In the genomic region with DNA sequence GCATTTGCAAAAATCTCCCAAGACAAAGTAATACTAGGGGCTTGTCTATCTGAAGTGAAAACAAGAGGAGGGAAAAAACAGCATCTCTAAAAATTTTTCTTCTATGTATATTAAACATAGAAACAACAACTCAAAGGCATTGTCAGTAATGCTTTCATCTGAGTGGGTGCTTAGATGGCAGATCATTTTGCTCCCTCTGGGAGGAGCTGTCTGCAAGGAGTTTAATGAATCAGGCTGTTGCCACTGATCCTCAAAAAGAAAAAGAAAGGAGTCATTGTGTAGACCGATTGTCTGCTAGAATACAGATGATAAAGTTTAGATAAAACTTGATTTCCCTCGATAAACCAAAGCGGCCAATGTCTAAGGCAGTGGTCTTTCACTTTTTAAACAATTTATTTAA, we compare ENCODE assay signal across 8 cellular contexts. TPM values are rescaled to one million over a fixed set of nuclear protein-coding genes. Genes with fewer than 3 reads are reported as not detected.
A peak's percentile ranks its signal among the peaks of the same experiment; 100 is the strongest.
DNase-seq lines count a peak whose midpoint lies in the region; ATAC-seq and TF ChIP-seq lines count a peak whose summit lies in the region.

No MANE protein-coding gene starts in this region.

- peak; percentile 62 for ATAC-seq in mucosa of descending colon
- ATAC-seq in gastrocnemius medialis, result no peak

- H3K4me1 ChIP-seq in mucosa of descending colon (ENCODE audit: low read depth) (no peaks in the 10 kb centered on the region), gastrocnemius medialis (no peaks in the 10 kb centered on the region)

- in situ Hi-C loops in gastrocnemius medialis (cut with MboI; ENCODE audit: low sequenced_read_pairs in 4 of 4), result no loop called here

- DNase-seq in GM12864 (ENCODE audit: low read depth) (no peak), NCI-H2227 (lab: John Stamatoyannopoulos, UW; ENCODE audit: unreplicated experiment) (peak; percentile 17), cerebellar cortex (ENCODE audit: low spot score) (peak; percentile 22), mucosa of descending colon (peak in 1 of 3 donors; percentile 40), T1000 (lab: John Stamatoyannopoulos, UW) (no peak), gastrocnemius medialis (no peak)
- no peak for DNase-seq in stimulated activated CD4-positive, alpha-beta T cell treated with anti-CD3 and anti-CD28 coated beads, Interleukin-4, amount 100 ng/mL, for 24 hours

- intact Hi-C loops in mucosa of descending colon (cut with DNase I, micrococcal nuclease) (no loop called here), gastrocnemius medialis (cut with DNase I; ENCODE audit: low total_unique reads) (no loop called here)

- TF ChIP-seq CTCF in 22Rv1 (IDR thresholded peaks at IDR 0.05) (peak; percentile 80), GM12864 (IDR thresholded peaks at IDR 0.05; ENCODE audit: low read depth, low read length, missing control alignments) (peak; percentile 29), mucosa of descending colon (IDR thresholded peaks at IDR 0.05) (no peak), gastrocnemius medialis (IDR thresholded peaks at IDR 0.05 in 4 of 5, conservative IDR thresholded peaks at IDR 0.05 in 1 of 5) (peak in 2 of 5 experiments; percentile 21 to 31)

- no peaks in the 10 kb centered on the region for H3K36me3 ChIP-seq in mucosa of descending colon (ENCODE audit: low read depth)
- H3K36me3 ChIP-seq in gastrocnemius medialis, result no peaks in the 10 kb centered on the region

- H3K4me3 ChIP-seq in GM12864 (ENCODE audit: low read depth, low read length), result no peak overlapping the region
- H3K4me3 ChIP-seq in mucosa of descending colon, result no peak overlapping the region
- H3K4me3 ChIP-seq in gastrocnemius medialis, result no peak overlapping the region

- H3K27ac ChIP-seq in 22Rv1 (no peak overlapping the region), gastrocnemius medialis (no peak overlapping the region)

- H3K27me3 ChIP-seq in gastrocnemius medialis, result no peaks in the 10 kb centered on the region

- no peaks in the 10 kb centered on the region for H3K9me3 ChIP-seq in mucosa of descending colon
- H3K9me3 ChIP-seq in gastrocnemius medialis, result no peaks in the 10 kb centered on the region

- no peak for TF ChIP-seq POLR2A in gastrocnemius medialis (IDR thresholded peaks at IDR 0.05)

RNA-seq across cellular contexts. Expression of a gene that starts 49.7 kb away (rescaled TPM):
- total RNA-seq in mucosa of descending colon (10 to 100 TPM; 16.4 to 23.0 (median 22.5) TPM), gastrocnemius medialis (10 to 100 TPM; 15.5 to 19.4 (median 18.6) TPM)

RNA-seq across cellular contexts. Expression of a gene that starts 52.5 kb away (rescaled TPM):
- total RNA-seq in mucosa of descending colon (1 to 10 TPM in 1 of 3 donors, under 1 TPM in 2; 0.36 to 1.8 (median 0.76) TPM), gastrocnemius medialis (under 1 TPM; 0.13 to 0.58 (median 0.28) TPM)

Comparison
In these comparisons a context has a peak if more than half of its experiments do, and no peak if none do; other contexts are left out.
1. DNase-seq: peak in NCI-H2227 (single experiment) and cerebellar cortex (single experiment); none in GM12864 (single experiment), T1000 (single experiment), stimulated activated CD4-positive, alpha-beta T cell treated with anti-CD3 and anti-CD28 coated beads, Interleukin-4, amount 100 ng/mL, for 24 hours (single experiment) and gastrocnemius medialis (0 of 2).